In genomic region chr9:131657890-131658752, GRCh38 we compare ENCODE assay signal across 8 cellular contexts.
DNase-seq lines count a peak whose midpoint lies in the region; TF ChIP-seq lines count a peak whose summit lies in the region.

No MANE protein-coding gene starts in this region.

- H3K27ac ChIP-seq in osteoblast (ENCODE audit: low read depth, low read length) (peak overlapping the region; percentile 67), Karpas-422 (ENCODE audit: low read length) (no peak overlapping the region)

- DNase-seq in Daoy (ENCODE audit: low read depth) = peak; percentile 85
- peak; percentile 84 for DNase-seq in RKO (ENCODE audit: low spot score)
- DNase-seq in osteoblast (ENCODE audit: insufficient read length, low spot score, missing footprints) = no peak
- DNase-seq in medulla oblongata (ENCODE audit: extremely low spot score) = no peak
- no peak for DNase-seq in Karpas-422
- no peak for DNase-seq in GM19238 (ENCODE audit: insufficient read length, low spot score)
- no peak for DNase-seq in erythroblast (lab: John Stamatoyannopoulos, UW)

- H4K20me1 ChIP-seq in osteoblast (ENCODE audit: insufficient read depth, low read length) (peaks cover 18% of the 10 kb centered on the region), Karpas-422 (ENCODE audit: insufficient read depth, low read depth, low read length) (peaks cover 39% of the 10 kb centered on the region)

- H3K79me2 ChIP-seq in osteoblast (ENCODE audit: insufficient read depth, low read length) (peaks cover 80% of the 10 kb centered on the region), Karpas-422 (ENCODE audit: low read length) (no peaks in the 10 kb centered on the region)

- no peak for TF ChIP-seq CTCF in osteoblast (IDR thresholded peaks at IDR 0.05; ENCODE audit: extremely low read depth, low read depth, low read length)

- H3K4me1 Mint-ChIP-seq in dendritic cell treated with granulocyte-macrophage colony-stimulating factor and Interleukin-4, amounts not matched to agents 40 ng/mL and 50 ng/mL, for 4 days (ENCODE audit: low read depth) = peaks cover 81% of the 10 kb centered on the region

- peak overlapping the region; percentile 84 for H3K27ac Mint-ChIP-seq in dendritic cell treated with granulocyte-macrophage colony-stimulating factor and Interleukin-4, amounts not matched to agents 40 ng/mL and 50 ng/mL, for 4 days

- no peaks in the 10 kb centered on the region for H3K9me3 ChIP-seq in osteoblast (ENCODE audit: low read depth, low read length)
- no peaks in the 10 kb centered on the region for H3K9me3 ChIP-seq in Karpas-422 (ENCODE audit: low read length)

- H3K9ac ChIP-seq in Karpas-422 (ENCODE audit: low read length) = no peak overlapping the region

- H3K36me3 ChIP-seq in osteoblast (ENCODE audit: insufficient read depth, low read length) (no peaks in the 10 kb centered on the region), Karpas-422 (ENCODE audit: insufficient read depth, low read length) (no peaks in the 10 kb centered on the region)

- no peaks in the 10 kb centered on the region for H3K9me3 Mint-ChIP-seq in dendritic cell treated with granulocyte-macrophage colony-stimulating factor and Interleukin-4, amounts not matched to agents 40 ng/mL and 50 ng/mL, for 4 days

- H3K4me1 ChIP-seq in osteoblast (ENCODE audit: insufficient read depth, low read length) = peaks cover 19% of the 10 kb centered on the region
- H3K4me1 ChIP-seq in Karpas-422 (ENCODE audit: low read length) = peaks cover 18% of the 10 kb centered on the region

- intact Hi-C loops in dendritic cell treated with granulocyte-macrophage colony-stimulating factor and Interleukin-4, amounts not matched to agents 40 ng/mL and 50 ng/mL, for 4 days (cut with micrococcal nuclease) = loop anchor here (2.0 to 5.0 kb wide), 2 partner anchors 13 to 36 kb away; no protein-coding TSS in a partner anchor

- no peak for TF ChIP-seq POLR2A in erythroblast (IDR thresholded peaks at IDR 0.05; ENCODE audit: low read length)

- H3K4me2 ChIP-seq in osteoblast (ENCODE audit: insufficient read depth, low read length) (peak overlapping the region; percentile 60), Karpas-422 (ENCODE audit: low read depth, low read length, poor library complexity, severe bottlenecking) (no peak overlapping the region)

- peak overlapping the region; percentile 45 for H3K4me3 Mint-ChIP-seq in dendritic cell treated with granulocyte-macrophage colony-stimulating factor and Interleukin-4, amounts not matched to agents 40 ng/mL and 50 ng/mL, for 4 days

- H3K27me3 Mint-ChIP-seq in dendritic cell treated with granulocyte-macrophage colony-stimulating factor and Interleukin-4, amounts not matched to agents 40 ng/mL and 50 ng/mL, for 4 days = no peaks in the 10 kb centered on the region

- no peak overlapping the region for H2AFZ ChIP-seq in osteoblast (ENCODE audit: low read length)
- no peak overlapping the region for H2AFZ ChIP-seq in Karpas-422 (ENCODE audit: low read length)

- H3K4me3 ChIP-seq in osteoblast (ENCODE audit: insufficient read depth, low read length) = no peak overlapping the region
- H3K4me3 ChIP-seq in Karpas-422 (ENCODE audit: low read length) = no peak overlapping the region

- H3K27me3 ChIP-seq in osteoblast (ENCODE audit: insufficient read depth, low read length) (no peaks in the 10 kb centered on the region), Karpas-422 (ENCODE audit: low read length) (no peaks in the 10 kb centered on the region)

- H3K36me3 Mint-ChIP-seq in dendritic cell treated with granulocyte-macrophage colony-stimulating factor and Interleukin-4, amounts not matched to agents 40 ng/mL and 50 ng/mL, for 4 days (ENCODE audit: low read depth) = peaks cover 64% of the 10 kb centered on the region

- H3K9me2 ChIP-seq in Karpas-422 (replicated peaks; ENCODE audit: insufficient read depth, low read length) = no peaks in the 10 kb centered on the region

Comparison
In these comparisons a context has a peak if more than half of its experiments do, and no peak if none do; other contexts are left out.
1. DNase-seq: peak in Daoy (single experiment) and RKO (single experiment); none in osteoblast (single experiment), medulla oblongata (single experiment), Karpas-422 (single experiment), GM19238 (single experiment) and erythroblast (0 of 2).